24 cellular contexts compared by ENCODE assay signal in the genomic region with DNA sequence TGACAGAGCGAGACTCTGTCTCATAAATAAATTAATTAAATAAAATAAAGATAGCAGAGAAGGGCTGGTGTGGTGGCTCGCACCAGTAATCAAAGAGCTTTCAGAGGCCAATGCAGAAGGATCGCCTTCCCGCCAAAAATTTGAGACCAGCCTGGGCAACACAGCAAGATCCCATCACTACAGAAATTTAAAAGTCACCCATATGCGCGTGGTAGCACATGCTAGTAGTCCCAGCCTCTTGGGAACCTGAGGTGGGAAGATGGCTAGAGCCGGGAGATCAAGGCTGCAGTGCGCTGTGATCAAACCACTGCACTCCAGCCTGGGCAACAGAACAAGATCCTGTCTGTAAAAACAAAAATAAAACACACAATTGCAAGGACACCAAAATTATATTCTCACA.
"Had no signal": no experiment of that assay in that cellular context is flagged by ENCODE, and none has a peak within 500 bp of the region (broad histone marks: within the 10 kb centered on the region; RNA-seq: fewer than 3 reads in every experiment).

No MANE protein-coding gene starts in this region.

- ATAC-seq: effector memory CD8-positive, alpha-beta T cell; heart right ventricle; left ventricle myocardium superior; lower lobe of right lung; natural killer cell; psoas muscle; right cardiac atrium; stimulated activated effector memory CD8-positive, alpha-beta T cell treated with anti-CD3 and anti-CD28 coated beads, Interleukin-12 subunit alpha, Interleukin-12 subunit beta, amount 100 ng/mL, for 72 hours had no signal

- FAIRE-seq: endometrium, keratinocyte, urothelium cell line had no signal

- H3K4me2 ChIP-seq: smooth muscle cell had no signal

- DNase-seq: dermis blood vessel endothelial cell; effector memory CD8-positive, alpha-beta T cell; erythroblast; esophagus squamous epithelium; glutamatergic neuron; heart right ventricle; hypothalamus; left ventricle myocardium superior; lower lobe of right lung; natural killer cell; psoas muscle; right cardiac atrium; stimulated activated CD4-positive, alpha-beta T cell treated with anti-CD3 and anti-CD28 coated beads, Interleukin-2, amount 100 ng/mL, for 24 hours; stimulated activated CD4-positive, alpha-beta T cell treated with anti-CD3 and anti-CD28 coated beads, Interleukin-4, amount 100 ng/mL, for 24 hours; stimulated activated naive CD4-positive, alpha-beta T cell treated with Interleukin-2 at 50 U/mL for 16 hours; stomach; thyroid gland; upper lobe of left lung had no signal

- H3K27me3 ChIP-seq: esophagus squamous epithelium, heart right ventricle, stomach, thyroid gland, upper lobe of left lung had no signal

- H3K9me3 ChIP-seq: esophagus squamous epithelium, heart right ventricle, lower lobe of right lung, psoas muscle, stomach, thyroid gland, upper lobe of left lung had no signal

- H3K4me1 ChIP-seq: lower lobe of right lung, psoas muscle, thyroid gland, upper lobe of left lung had no signal

- H3K27ac ChIP-seq: coronary artery, esophagus squamous epithelium, heart right ventricle, lower lobe of right lung, psoas muscle, stomach, thyroid gland, upper lobe of left lung had no signal

- H3K4me3 ChIP-seq: coronary artery, esophagus squamous epithelium, heart right ventricle, lower lobe of right lung, psoas muscle, smooth muscle cell, stomach, thyroid gland, upper lobe of left lung had no signal
